In the genomic region with DNA sequence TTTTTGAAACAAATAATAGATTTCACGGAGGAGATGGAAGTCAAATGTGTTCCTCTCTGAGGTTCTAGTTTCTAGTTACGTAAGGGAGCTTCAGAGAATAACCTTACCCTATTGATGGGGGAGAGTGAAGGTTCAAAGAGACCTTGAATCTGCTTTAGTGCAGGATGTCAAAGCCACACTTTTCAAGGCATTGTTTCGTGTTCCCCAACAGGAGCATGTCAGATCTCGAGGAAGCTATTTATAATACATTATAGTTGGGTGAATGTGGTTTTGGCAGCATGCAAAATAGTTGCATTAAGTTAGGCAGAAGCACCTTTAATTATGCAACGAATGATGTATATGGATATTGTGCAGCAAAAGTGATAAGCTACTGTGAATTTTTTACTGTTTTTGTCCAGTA, we compare ENCODE assay signal across 24 cellular contexts.
"Had no signal": no experiment of that assay in that cellular context is flagged by ENCODE, and none has a peak within 500 bp of the region (broad histone marks: within the 10 kb centered on the region; RNA-seq: fewer than 3 reads in every experiment).

No MANE protein-coding gene starts in this region.

- H3K27me3 ChIP-seq: MG63 had no signal

- H3K4me3 Mint-ChIP-seq: IgD-negative memory B cell, T-helper 17 cell had no signal

- H3K36me3 Mint-ChIP-seq: IgD-negative memory B cell had no signal

- DNase-seq: KBM-7; MG63; NCI-H1092 treated with DMSO at 0.1 percent for 48 hours; NCI-H1436; NCI-H187; NCI-H2029; NCI-H2081 treated with DMSO at 0.1 percent for 48 hours; NCI-H2171 treated with DMSO at 0.1 percent for 48 hours; NCI-H345; NCI-H446 treated with DMSO at 0.1 percent for 48 hours; NCI-H510A treated with DMSO at 0.1 percent for 48 hours; NCI-H69; NCI-H774; NK-92 treated with Interleukin-12 subunit alpha and Interleukin-12 subunit beta, amount 100 ng/mL, for 24 hours; PC-3; SHP77; T-helper 1 cell; T-helper 17 cell had no signal

- ATAC-seq: Panc1, PC-3, SK-N-SH treated with all-trans-retinoic acid at 6 μM for 48 hours, T-helper 17 cell had no signal

- H3K27ac ChIP-seq: HL-60, RWPE1 had no signal

- H3K4me1 Mint-ChIP-seq: IgD-negative memory B cell, T-helper 17 cell had no signal

- H3K36me3 ChIP-seq: MG63 had no signal

- FAIRE-seq: HTR-8/SVneo had no signal

- H3K4me3 ChIP-seq: MG63 had no signal

- H3K27me3 Mint-ChIP-seq: IgD-negative memory B cell, T-helper 17 cell had no signal

- H3K27ac Mint-ChIP-seq: IgD-negative memory B cell, T-helper 17 cell had no signal
